Comparison of ENCODE assay signal across 8 cellular contexts in genomic region chr7:112790651-112790973, GRCh38. TPM values are rescaled to one million over a fixed set of nuclear protein-coding genes. Genes with fewer than 3 reads are reported as not detected.
A peak's percentile ranks its signal among the peaks of the same experiment; 100 is the strongest.
DNase-seq lines count a peak whose midpoint lies in the region; ATAC-seq, FAIRE-seq and TF ChIP-seq lines count a peak whose summit lies in the region.

No MANE protein-coding gene starts in this region.

- TF ChIP-seq POLR2A in GM12892 (IDR thresholded peaks at IDR 0.05; ENCODE audit: low read depth, low read length) (no peak), breast epithelium (IDR thresholded peaks at IDR 0.05) (no peak)

- H3K4me3 ChIP-seq in breast epithelium (peak overlapping the region; percentile 80 to 86 (median 82)), mesendoderm (ENCODE audit: low read length) (peak overlapping the region; percentile 34)

- H3K27me3 ChIP-seq in breast epithelium (no peaks in the 10 kb centered on the region), mesendoderm (ENCODE audit: insufficient read depth, low read length, poor library complexity) (no peaks in the 10 kb centered on the region)

- TF ChIP-seq CTCF in breast epithelium (IDR thresholded peaks at IDR 0.05) (no peak), D721Med (IDR thresholded peaks at IDR 0.05; ENCODE audit: insufficient read depth, missing control alignments) (no peak)

- H3K23ac ChIP-seq in mesendoderm (ENCODE audit: low read length) = no peak overlapping the region

- no peak overlapping the region for H4K8ac ChIP-seq in mesendoderm (ENCODE audit: low read depth, low read length)

- peak overlapping the region; percentile 72 for H3K9ac ChIP-seq in mesendoderm (ENCODE audit: low read length)

- H2BK5ac ChIP-seq in mesendoderm (ENCODE audit: low read length) = no peak overlapping the region

- no CpG with 5 or more reads among the region's 11 CpGs for WGBS in mesendoderm (ENCODE audit: extremely low coverage, insufficient coverage, low lambda C conversion rate)

- peak; percentile 69 for ATAC-seq in GM21717 (IDR thresholded peaks at IDR 0.05; ENCODE audit: unreplicated experiment)

- H3K36me3 ChIP-seq in breast epithelium = no peaks in the 10 kb centered on the region
- no peaks in the 10 kb centered on the region for H3K36me3 ChIP-seq in mesendoderm (ENCODE audit: control insufficient read depth, insufficient read depth, low read length)

- peak overlapping the region; percentile 93 to 96 for H3K27ac ChIP-seq in breast epithelium
- H3K27ac ChIP-seq in mesendoderm (ENCODE audit: low read depth, low read length) = no peak overlapping the region

- H3K4me2 ChIP-seq in mesendoderm (ENCODE audit: low read length) = peak overlapping the region; percentile 46

- H2BK15ac ChIP-seq in mesendoderm (replicated peaks; ENCODE audit: low read depth) = no peak overlapping the region

- H4K5ac ChIP-seq in mesendoderm (ENCODE audit: low read length) = no peak overlapping the region

- H3K4me1 ChIP-seq in breast epithelium (peaks cover 0 to 12% of the 10 kb centered on the region in 2 donors), mesendoderm (ENCODE audit: control insufficient read depth, low read depth, low read length) (peaks cover 5% of the 10 kb centered on the region)

- peaks cover 3% of the 10 kb centered on the region for H3K79me2 ChIP-seq in mesendoderm (ENCODE audit: control insufficient read depth, insufficient read depth, low read length)

- intact Hi-C loops in breast epithelium (cut with DNase I; ENCODE audit: low total_unique reads) = no loop called here

- no peak overlapping the region for H2BK120ac ChIP-seq in mesendoderm (ENCODE audit: low read depth, low read length)

- H3K4ac ChIP-seq in mesendoderm (ENCODE audit: low read depth, low read length) = no peak overlapping the region

- H3K79me1 ChIP-seq in mesendoderm (ENCODE audit: low read length) = peaks cover 3% of the 10 kb centered on the region

- no peak overlapping the region for H2AK5ac ChIP-seq in mesendoderm (ENCODE audit: low read length)

- peak overlapping the region; percentile 99 for H3K56ac ChIP-seq in mesendoderm (ENCODE audit: low read length)

- no peaks in the 10 kb centered on the region for H3K9me3 ChIP-seq in breast epithelium

- H3K18ac ChIP-seq in mesendoderm (ENCODE audit: low read length) = no peak overlapping the region

- peak; percentile 31 for DNase-seq in GM12892 (ENCODE audit: insufficient read length)
- peak; percentile 4 for DNase-seq in KG1 (lab: John Stamatoyannopoulos, UW)
- DNase-seq in breast epithelium (ENCODE audit: low spot score in 2 of 2) = no peak
- DNase-seq in mesendoderm = no peak
- no peak for DNase-seq in NCI-H2107 (lab: John Stamatoyannopoulos, UW)
- no peak for DNase-seq in D721Med (ENCODE audit: insufficient read length, low spot score)
- DNase-seq in RKO (ENCODE audit: low spot score) = no peak

- no peak for FAIRE-seq in GM12892 (lab: Jason Lieb, UNC)
- no peak for FAIRE-seq in D721Med (lab: Jason Lieb, UNC)

RNA-seq across cellular contexts. Expression of gene TMEM168, which starts 0.4 kb away (rescaled TPM):
- polyA plus RNA-seq in GM12892 (2012; ENCODE audit: missing spikeins) = 19.5 TPM
- 10 to 100 TPM; 23.4 to 36.7 (median 28.2) TPM for total RNA-seq in breast epithelium
- polyA plus RNA-seq in mesendoderm (2013, experiment 1 of 2) = 7.0 TPM
- 6.3 TPM for polyA plus RNA-seq in mesendoderm (2013, experiment 2 of 2)

Comparison
In these comparisons a context has a peak if more than half of its experiments do, and no peak if none do; other contexts are left out.
1. DNase-seq: peak in GM12892 (single experiment) and KG1 (single experiment); none in breast epithelium (0 of 2), mesendoderm (single experiment), NCI-H2107 (single experiment), D721Med (single experiment) and RKO (single experiment).